In genomic region chr1:77978969-77979838, GRCh38 we compare ENCODE assay signal across 1 cellular context.
TF ChIP-seq lines count a peak whose summit lies in the region.

TSS of gene FUBP1 (minus strand) at chr1:77979072. CDS start at chr1:77979004, 68 bp downstream.

TF ChIP-seq in HepG2, 621 proteins besides CTCF, POLR2A, EP300 and RAD21 (continued from another document and continues in another):
- TF ChIP-seq NFAT5 (CRISPR knock-in tag; IDR thresholded peaks at IDR 0.05) = no peak
- no peak for TF ChIP-seq ZNF646 (CRISPR knock-in tag; IDR thresholded peaks at IDR 0.05)
- TF ChIP-seq ZNF597 (CRISPR knock-in tag; IDR thresholded peaks at IDR 0.05) = no peak
- TF ChIP-seq ZNF335 (CRISPR knock-in tag; IDR thresholded peaks at IDR 0.05) = no peak
- TF ChIP-seq ZNF34 (CRISPR knock-in tag; IDR thresholded peaks at IDR 0.05; ENCODE audit: borderline replicate concordance) = 0 out of 2 replicates have a peak, but pooled peaks have one; percentile 26
- TF ChIP-seq ATF6 (CRISPR knock-in tag; conservative IDR thresholded peaks at IDR 0.05) = 0 out of 2 replicates have a peak, but pooled peaks have one; percentile 30
- TF ChIP-seq KDM5A (IDR thresholded peaks at IDR 0.05; ENCODE audit: borderline replicate concordance, low read length) = peak; percentile 74
- peak; percentile 93 for TF ChIP-seq NAIF1 (CRISPR knock-in tag; IDR thresholded peaks at IDR 0.05; ENCODE audit: borderline replicate concordance)
- peak; percentile 93 for TF ChIP-seq NFRKB (IDR thresholded peaks at IDR 0.05)
- TF ChIP-seq ZNF777 (CRISPR knock-in tag; IDR thresholded peaks at IDR 0.05) = peak; percentile 61
- no peak for TF ChIP-seq ZNF225 (CRISPR knock-in tag; IDR thresholded peaks at IDR 0.05)
- peak; percentile 94 for TF ChIP-seq SNAPC4 (CRISPR knock-in tag; IDR thresholded peaks at IDR 0.05)
- no peak; the same call in 1 of the 2 replicates for TF ChIP-seq ZNF292 (CRISPR knock-in tag; IDR thresholded peaks at IDR 0.05; ENCODE audit: borderline replicate concordance, low read depth)
- peak; percentile 36; the same call in 1 of the 2 replicates for TF ChIP-seq ATF7-NPFF (CRISPR knock-in tag; IDR thresholded peaks at IDR 0.05; ENCODE audit: low read depth)
- TF ChIP-seq ZNF432 (CRISPR knock-in tag; IDR thresholded peaks at IDR 0.05; ENCODE audit: borderline replicate concordance) = no peak
- no peak; the same call in 1 of the 2 replicates for TF ChIP-seq BRD4 (CRISPR knock-in tag; IDR thresholded peaks at IDR 0.05)
- peak; percentile 26; the same call in 1 of the 2 replicates for TF ChIP-seq NCOA2 (CRISPR knock-in tag; IDR thresholded peaks at IDR 0.05)
- no peak for TF ChIP-seq NR2C2 (CRISPR knock-in tag; IDR thresholded peaks at IDR 0.05; ENCODE audit: borderline replicate concordance)
- TF ChIP-seq IKZF1 (IDR thresholded peaks at IDR 0.05) = no peak
- TF ChIP-seq ZBTB34 (CRISPR knock-in tag; IDR thresholded peaks at IDR 0.05) = no peak
- TF ChIP-seq BCLAF1 (IDR thresholded peaks at IDR 0.05) = no peak
- peak; percentile 94 for TF ChIP-seq ASH2L (IDR thresholded peaks at IDR 0.05; ENCODE audit: insufficient read length, low read depth, low read length)
- TF ChIP-seq KLF16 (CRISPR knock-in tag; IDR thresholded peaks at IDR 0.05) = peak in 1 of 2 experiments; percentile 50; a peak in 1 of 4 replicates
- peak; percentile 70 for TF ChIP-seq ZNF772 (CRISPR knock-in tag; IDR thresholded peaks at IDR 0.05)
- no peak for TF ChIP-seq ZNF577 (CRISPR knock-in tag; IDR thresholded peaks at IDR 0.05; ENCODE audit: borderline replicate concordance, low read depth)
- TF ChIP-seq ZNF674 (CRISPR knock-in tag; IDR thresholded peaks at IDR 0.05; ENCODE audit: low read depth) = peak; percentile 89; the same call in 1 of the 2 replicates
- TF ChIP-seq ZNF83 (CRISPR knock-in tag; IDR thresholded peaks at IDR 0.05; ENCODE audit: borderline replicate concordance) = no peak
